ENCODE assay signal across 9 cellular contexts in genomic region chr19:45206328-45206727, GRCh38. TPM values are rescaled to one million over a fixed set of nuclear protein-coding genes. Genes with fewer than 3 reads are reported as not detected.
"Had no signal": no experiment of that assay in that cellular context is flagged by ENCODE, and none has a peak within 500 bp of the region (broad histone marks: within the 10 kb centered on the region; RNA-seq: fewer than 3 reads in every experiment).

No MANE protein-coding gene starts in this region.

- FAIRE-seq: G401.6, GM12878, GM12891, GM12892, GM18507, GM19239 had no signal

- H3K4me3 ChIP-seq: GM12878 had no signal

- DNase-seq: GDM1, GF-D8 had no signal

- ATAC-seq: GM12878 had no signal

RNA-seq across cellular contexts. Expression of gene EXOC3L2, which starts 38.9 kb away (rescaled TPM):
- total RNA-seq: G401, GM12878 had no signal
- polyA plus RNA-seq: GM12878 had no signal
